In genomic region chr2:55154525-55155030, GRCh38 we compare ENCODE assay signal across 1 cellular context.
TF ChIP-seq lines count a peak whose summit lies in the region.

No MANE protein-coding gene starts in this region.

TF ChIP-seq in GM23338, 12 proteins besides CTCF, POLR2A, EP300 and RAD21 (continued from another document):
- TF ChIP-seq REST (IDR thresholded peaks at IDR 0.05; ENCODE audit: unreplicated experiment) (no peak), CREB1 (CRISPR knock-in tag; IDR thresholded peaks at IDR 0.05; ENCODE audit: low read depth) (no peak), ZNF114 (CRISPR knock-in tag; IDR thresholded peaks at IDR 0.05) (no peak), ZNF462 (CRISPR knock-in tag; IDR thresholded peaks at IDR 0.05) (no peak), POLR2AphosphoS5 (IDR thresholded peaks at IDR 0.05; ENCODE audit: low read depth) (no peak), EZH2phosphoT487 (IDR thresholded peaks at IDR 0.05; ENCODE audit: unreplicated experiment) (no peak), ETS1 (IDR thresholded peaks at IDR 0.05) (no peak), JUNB (IDR thresholded peaks at IDR 0.05; ENCODE audit: unreplicated experiment) (no peak)
